14 cellular contexts compared by ENCODE assay signal in the genomic region with DNA sequence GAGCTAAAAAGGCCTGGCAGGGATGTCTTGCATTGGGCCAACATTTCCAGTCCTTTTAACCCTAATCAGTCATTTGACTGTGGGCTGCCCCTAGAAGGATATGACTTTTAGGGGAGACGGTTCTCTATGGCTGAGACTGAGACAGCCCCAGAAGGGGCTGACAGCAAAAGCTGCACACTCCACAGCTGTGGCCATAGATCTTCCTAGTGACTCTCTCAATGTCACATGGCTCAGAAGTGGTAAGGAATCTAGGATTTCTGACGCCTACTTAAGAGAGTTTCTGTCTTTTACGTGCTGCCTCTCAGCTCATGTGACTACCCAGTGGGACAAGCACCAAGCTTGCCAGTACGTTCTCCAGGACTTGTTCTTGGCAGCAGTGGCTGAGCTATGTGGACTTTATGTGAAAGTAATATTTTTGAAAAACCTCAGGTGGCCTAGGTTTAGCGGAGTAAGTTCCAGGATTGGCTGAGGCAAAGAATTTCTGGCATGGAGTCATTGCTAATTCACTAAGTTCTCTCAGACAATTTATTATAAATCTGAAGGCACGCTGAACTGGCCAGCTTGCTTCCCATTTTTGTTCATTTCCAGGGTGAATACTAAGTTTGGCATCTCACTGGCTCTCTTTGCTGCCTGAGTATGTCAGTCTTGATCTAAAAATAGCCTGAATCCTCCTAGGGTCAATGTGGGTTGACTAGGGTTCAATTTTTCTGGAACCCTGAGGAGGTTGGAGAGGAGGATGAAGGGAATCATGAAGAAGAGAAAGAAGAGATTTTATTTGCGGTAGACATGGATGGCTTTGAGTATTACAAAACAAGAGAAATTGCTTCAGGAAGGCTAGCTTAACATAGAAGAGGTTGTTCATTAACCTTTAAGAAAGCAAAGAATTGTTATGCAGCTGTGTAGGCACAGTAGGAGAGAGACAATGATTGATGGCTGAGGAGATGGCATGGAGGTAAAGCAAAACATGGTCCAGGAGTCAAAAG.
DNase-seq lines count a peak whose midpoint lies in the region; ATAC-seq, FAIRE-seq and TF ChIP-seq lines count a peak whose summit lies in the region.
"Had no signal": no experiment of that assay in that cellular context is flagged by ENCODE, and none has a peak within 500 bp of the region (broad histone marks: within the 10 kb centered on the region; RNA-seq: fewer than 3 reads in every experiment).

No MANE protein-coding gene starts in this region.

- ATAC-seq in GM21717 (IDR thresholded peaks at IDR 0.05; ENCODE audit: unreplicated experiment), result no peak
- ATAC-seq: naive thymus-derived CD8-positive, alpha-beta T cell had no signal

- H3K4me1 Mint-ChIP-seq in CD8-positive, alpha-beta memory T cell, result no peaks in the 10 kb centered on the region
- H3K4me1 Mint-ChIP-seq: naive thymus-derived CD8-positive, alpha-beta T cell had no signal

- intact Hi-C loops in kidney (cut with DNase I), result no loop called here

- no peak overlapping the region for H3K4me3 ChIP-seq in GM23248
- H3K4me3 ChIP-seq in cardiac fibroblast (replicated peaks in 1 of 2; ENCODE audit: low read depth in 2 of 2, low read length in 2 of 2), result no peak overlapping the region
- H3K4me3 ChIP-seq in kidney (ENCODE audit: low read length in 2 of 2), result peak overlapping the region in 1 of 2 donors; percentile 33
- no peak overlapping the region for H3K4me3 ChIP-seq in skeletal muscle cell (ENCODE audit: low read depth, low read length)
- no peak overlapping the region for H3K4me3 ChIP-seq in CD8-positive, alpha-beta memory T cell (ENCODE audit: low read length)

- CTCF ChIA-PET in CD8-positive, alpha-beta memory T cell (lab: Charles Lee), result no interaction called here

- H3K27ac Mint-ChIP-seq in CD8-positive, alpha-beta memory T cell, result no peak overlapping the region
- H3K27ac Mint-ChIP-seq: activated T-cell treated with anti-CD3 and anti-CD28 coated beads, Interleukin-2, amount 50 U/mL, for 24 hours; naive thymus-derived CD8-positive, alpha-beta T cell had no signal

- no peaks in the 10 kb centered on the region for H3K27me3 Mint-ChIP-seq in CD8-positive, alpha-beta memory T cell
- H3K27me3 Mint-ChIP-seq: activated T-cell treated with anti-CD3 and anti-CD28 coated beads, Interleukin-2, amount 50 U/mL, for 24 hours; naive thymus-derived CD8-positive, alpha-beta T cell had no signal

- 61 to 65% methylated on average over 7 of the region's 7 CpGs for WGBS in GM23248 (ENCODE audit: low coverage in 1 of 2, low lambda C conversion rate in 2 of 2, missing lambda C conversion rate in 2 of 2), 2 experiments

- H3K27ac ChIP-seq in GM23248, result peak overlapping the region; percentile 7; the same call in 1 of the 2 replicates
- H3K27ac ChIP-seq in kidney (ENCODE audit: low read depth in 2 of 2, low read length in 2 of 2), result peak overlapping the region; percentile 23 to 54
- no peak overlapping the region for H3K27ac ChIP-seq in CD8-positive, alpha-beta memory T cell (ENCODE audit: low read depth, low read length)

- peaks cover 4% of the 10 kb centered on the region for H3K9me3 ChIP-seq in GM23248 (ENCODE audit: low read depth)
- no peaks in the 10 kb centered on the region for H3K9me3 ChIP-seq in kidney (ENCODE audit: control insufficient read depth in 1 of 2, low read length in 2 of 2)
- no peaks in the 10 kb centered on the region for H3K9me3 ChIP-seq in CD8-positive, alpha-beta memory T cell (ENCODE audit: low read length)

- peaks cover 4 to 23% (median 14%) of the 10 kb centered on the region in 5 donors for H3K9me3 Mint-ChIP-seq in CD8-positive, alpha-beta memory T cell

- H2AFZ ChIP-seq in GM23248, result no peak overlapping the region

- TF ChIP-seq CTCF in cardiac fibroblast (IDR thresholded peaks at IDR 0.05; ENCODE audit: low read depth, low read length) (no peak), kidney (IDR thresholded peaks at IDR 0.05; ENCODE audit: borderline replicate concordance, extremely low read depth, insufficient read depth) (no peak), GM10266 (IDR thresholded peaks at IDR 0.05; ENCODE audit: control insufficient read depth, insufficient read depth, low read depth, missing control alignments) (no peak)

- H3K36me3 Mint-ChIP-seq in CD8-positive, alpha-beta memory T cell, result peaks cover 0 to 10% (median 0%) of the 10 kb centered on the region in 3 donors

- no peaks in the 10 kb centered on the region for H4K20me1 ChIP-seq in GM23248 (ENCODE audit: insufficient read depth)

- H3K79me2 ChIP-seq in GM23248 (ENCODE audit: insufficient read depth), result no peaks in the 10 kb centered on the region

- in situ Hi-C loops in GM23248 (cut with MboI), result no loop called here

- no peaks in the 10 kb centered on the region for H3K9me2 ChIP-seq in GM23248 (ENCODE audit: insufficient read depth)

- no peaks in the 10 kb centered on the region for H3K27me3 ChIP-seq in GM23248 (replicated peaks; ENCODE audit: insufficient read depth)
- H3K27me3 ChIP-seq in CD8-positive, alpha-beta memory T cell (ENCODE audit: insufficient read depth, low read length, poor library complexity, severe bottlenecking), result no peaks in the 10 kb centered on the region

- DNase-seq in GM23248 (no peak), cardiac fibroblast (ENCODE audit: low read depth in 2 of 2) (peak; percentile 31 to 44), kidney (no peak), skeletal muscle cell (ENCODE audit: low read depth) (peak; percentile 43), GM10266 (ENCODE audit: extremely low spot score) (no peak)
- no peak for DNase-seq in activated naive CD4-positive, alpha-beta T cell treated with Interleukin-2 at 50 U/mL for 16 hours
- no peak for DNase-seq in CD8-positive, alpha-beta memory T cell
- DNase-seq: activated CD4-positive, CD25-positive, alpha-beta regulatory T cell treated with anti-CD3 and anti-CD28 coated beads, Interleukin-2, amount 50 U/mL, for 72 hours; activated T-cell treated with anti-CD3 and anti-CD28 coated beads, Interleukin-2, amount 50 U/mL, for 24 hours; naive thymus-derived CD8-positive, alpha-beta T cell; NCI-H2227 treated with DMSO at 0.1 percent for 48 hours; OCI-M1 had no signal

- no peak overlapping the region for H3K4me3 Mint-ChIP-seq in CD8-positive, alpha-beta memory T cell
- H3K4me3 Mint-ChIP-seq: activated T-cell treated with anti-CD3 and anti-CD28 coated beads, Interleukin-2, amount 50 U/mL, for 24 hours; naive thymus-derived CD8-positive, alpha-beta T cell had no signal

- H3K36me3 ChIP-seq in GM23248 (ENCODE audit: low read depth) (no peaks in the 10 kb centered on the region), kidney (ENCODE audit: control insufficient read depth in 1 of 2, insufficient read depth in 2 of 2, low read length in 2 of 2) (no peaks in the 10 kb centered on the region)
- H3K36me3 ChIP-seq in CD8-positive, alpha-beta memory T cell (ENCODE audit: insufficient read depth, low read length), result no peaks in the 10 kb centered on the region

- H3K4me1 ChIP-seq in GM23248 (ENCODE audit: insufficient read depth) (peaks cover 4% of the 10 kb centered on the region; the same call in 1 of the 2 replicates), kidney (ENCODE audit: control insufficient read depth in 1 of 2, insufficient read depth in 1 of 2, low read depth in 1 of 2, low read length in 2 of 2) (peaks cover 2 to 10% of the 10 kb centered on the region in 2 donors)
- no peaks in the 10 kb centered on the region for H3K4me1 ChIP-seq in CD8-positive, alpha-beta memory T cell (ENCODE audit: insufficient read depth, low read length)

- no peak overlapping the region for H3K9ac ChIP-seq in GM23248
- no peak overlapping the region for H3K9ac ChIP-seq in kidney (ENCODE audit: low read length in 2 of 2)

- no peak for FAIRE-seq in kidney (lab: Jason Lieb, UNC)
- FAIRE-seq: bronchial epithelial cell had no signal

- POLR2A ChIA-PET in CD8-positive, alpha-beta memory T cell (lab: Charles Lee), result no interaction called here

- no peak overlapping the region for H3K4me2 ChIP-seq in GM23248 (ENCODE audit: unreplicated experiment)

- peaks cover 15% of the 10 kb centered on the region; the same call in 1 of the 2 replicates for H3F3A ChIP-seq in GM23248 (ENCODE audit: insufficient read depth)

Comparison
In these comparisons a context has a peak if more than half of its experiments do, and no peak if none do; other contexts are left out.
1. DNase-seq: peak in cardiac fibroblast (2 of 2) and skeletal muscle cell (single experiment); none in GM23248 (single experiment), kidney (single experiment), GM10266 (single experiment), activated naive CD4-positive, alpha-beta T cell treated with Interleukin-2 at 50 U/mL for 16 hours (single experiment) and CD8-positive, alpha-beta memory T cell (0 of 5).